ENCODE assay signal across 14 cellular contexts in the genomic region with DNA sequence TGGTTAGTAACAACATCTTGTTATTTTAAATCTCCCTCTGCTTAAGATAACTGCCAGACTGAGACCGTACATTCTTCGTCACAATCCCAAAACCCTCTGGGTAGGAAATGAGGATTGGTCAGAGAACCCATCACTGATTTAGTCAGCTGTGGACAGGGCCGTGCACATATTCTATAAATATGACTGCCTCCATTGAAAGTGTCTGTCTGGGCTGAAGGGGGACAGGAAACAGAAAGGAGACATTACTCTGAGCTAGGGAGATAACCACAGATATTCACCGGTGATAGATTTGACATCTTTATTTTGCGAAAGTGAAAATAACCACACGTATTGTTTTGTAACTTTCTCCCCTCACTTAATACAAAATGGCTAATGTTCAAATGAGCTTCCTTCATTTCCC. TPM values are rescaled to one million over a fixed set of nuclear protein-coding genes. Genes with fewer than 3 reads are reported as not detected.
DNase-seq lines count a peak whose midpoint lies in the region; ATAC-seq and TF ChIP-seq lines count a peak whose summit lies in the region.
"Had no signal": no experiment of that assay in that cellular context is flagged by ENCODE, and none has a peak within 500 bp of the region (broad histone marks: within the 10 kb centered on the region; RNA-seq: fewer than 3 reads in every experiment).

No MANE protein-coding gene starts in this region.

- H3K27me3 Mint-ChIP-seq in activated T-cell treated with anti-CD3 and anti-CD28 coated beads, Interleukin-2, amount 50 U/mL, for 72 hours (ENCODE audit: low read depth) = peaks cover 9% of the 10 kb centered on the region

- ATAC-seq in GM18508 (IDR thresholded peaks at IDR 0.05; ENCODE audit: insufficient read depth, unreplicated experiment) (peak; percentile 84), GM21515 (IDR thresholded peaks at IDR 0.05; ENCODE audit: unreplicated experiment) (peak; percentile 59), HG03175 (IDR thresholded peaks at IDR 0.05; ENCODE audit: unreplicated experiment) (peak; percentile 85), HG02798 (IDR thresholded peaks at IDR 0.05; ENCODE audit: poor library complexity, unreplicated experiment) (no peak)
- ATAC-seq in activated T-cell treated with anti-CD3 and anti-CD28 coated beads, Interleukin-2, amount 50 U/mL, for 72 hours (replicated peaks in 1 of 2) = no peak
- ATAC-seq: HCT116 had no signal

- H3K9me3 Mint-ChIP-seq in activated T-cell treated with anti-CD3 and anti-CD28 coated beads, Interleukin-2, amount 50 U/mL, for 72 hours = no peaks in the 10 kb centered on the region
- H3K9me3 Mint-ChIP-seq: CD4-positive, alpha-beta T cell had no signal

- peak; percentile 3 for DNase-seq in dermis blood vessel endothelial cell
- DNase-seq in brain microvascular endothelial cell = no peak
- DNase-seq in activated CD8-positive, alpha-beta memory T cell treated with anti-CD3 and anti-CD28 coated beads, Interleukin-2, amount 50 U/mL, for 48 hours = no peak
- no peak for DNase-seq in activated T-cell treated with anti-CD3 and anti-CD28 coated beads, Interleukin-2, amount 50 U/mL, for 72 hours
- DNase-seq: CD4-positive, alpha-beta T cell; IMR-90; kidney glomerular epithelial cell; stimulated activated naive CD4-positive, alpha-beta T cell had no signal

- H3K4me1 Mint-ChIP-seq in activated T-cell treated with anti-CD3 and anti-CD28 coated beads, Interleukin-2, amount 50 U/mL, for 72 hours (ENCODE audit: low read depth) = no peaks in the 10 kb centered on the region

- no peak overlapping the region for H3K4me3 ChIP-seq in brain microvascular endothelial cell (ENCODE audit: low read depth, low read length)

- no peaks in the 10 kb centered on the region for H3K36me3 Mint-ChIP-seq in activated T-cell treated with anti-CD3 and anti-CD28 coated beads, Interleukin-2, amount 50 U/mL, for 72 hours (ENCODE audit: insufficient read depth in 2 of 2)

- H3K27ac Mint-ChIP-seq in activated T-cell treated with anti-CD3 and anti-CD28 coated beads, Interleukin-2, amount 50 U/mL, for 72 hours = no peak overlapping the region
- H3K27ac Mint-ChIP-seq: CD4-positive, alpha-beta T cell had no signal

- no peaks in the 10 kb centered on the region for H3K36me3 ChIP-seq in brain microvascular endothelial cell (replicated peaks)
- H3K36me3 ChIP-seq: neutrophil had no signal

- in situ Hi-C loops in brain microvascular endothelial cell (cut with HindIII; ENCODE audit: low pct_ligation_motif_present, low sequenced_read_pairs) = no loop called here

- TF ChIP-seq CTCF in brain microvascular endothelial cell (IDR thresholded peaks at IDR 0.05; ENCODE audit: low read depth, low read length, missing control alignments) = no peak

- peak overlapping the region in 1 of 2 donors; percentile 27 for H3K4me3 Mint-ChIP-seq in activated T-cell treated with anti-CD3 and anti-CD28 coated beads, Interleukin-2, amount 50 U/mL, for 72 hours
- H3K4me3 Mint-ChIP-seq: CD4-positive, alpha-beta T cell had no signal

- H3K27ac ChIP-seq in brain microvascular endothelial cell = no peak overlapping the region
- H3K27ac ChIP-seq: neutrophil had no signal

- H3K27me3 ChIP-seq in brain microvascular endothelial cell (replicated peaks) = no peaks in the 10 kb centered on the region
- H3K27me3 ChIP-seq: neutrophil had no signal

RNA-seq across cellular contexts. Expression of a gene that starts 36.9 kb away (rescaled TPM):
- not detected in 2 replicates for total RNA-seq in dermis blood vessel endothelial cell
- total RNA-seq in activated T-cell treated with anti-CD3 and anti-CD28 coated beads, Interleukin-2, amount 50 U/mL, for 72 hours = not detected
- total RNA-seq: CD4-positive, alpha-beta T cell had no signal

Comparison
In these comparisons a context has a peak if more than half of its experiments do, and no peak if none do; other contexts are left out.
1. ATAC-seq: peak in GM18508 (single experiment), GM21515 (single experiment) and HG03175 (single experiment); none in HG02798 (single experiment) and activated T-cell treated with anti-CD3 and anti-CD28 coated beads, Interleukin-2, amount 50 U/mL, for 72 hours (0 of 2).